In genomic region chr2:189674374-189675112, GRCh38 we compare ENCODE assay signal across 8 cellular contexts. TPM values are rescaled to one million over a fixed set of nuclear protein-coding genes. Genes with fewer than 3 reads are reported as not detected.
DNase-seq lines count a peak whose midpoint lies in the region; ATAC-seq and TF ChIP-seq lines count a peak whose summit lies in the region.

Gene ANKAR (plus strand): TSS chr2:189674670. CDS start chr2:189676491, 1,821 bp downstream.

- ATAC-seq in GM21390 (IDR thresholded peaks at IDR 0.05; ENCODE audit: unreplicated experiment) (peak; percentile 97), upper lobe of right lung (peak; percentile 100)

- intact Hi-C loops in left ventricle myocardium inferior (cut with micrococcal nuclease) (no loop called here), prostate gland (cut with DNase I) (loop anchor here (10.0 kb wide), 1 partner anchor 390 kb away; the partner anchor contains the start of gene MSTN), upper lobe of right lung (cut with DNase I) (no loop called here)

- TF ChIP-seq POLR2A in prostate gland (IDR thresholded peaks at IDR 0.05), result peak; percentile 48

- H3K9ac ChIP-seq in HUES48 (ENCODE audit: low read depth, low read length), result peak within 1 kb of the TSS; percentile 84

- TF ChIP-seq CTCF in left ventricle myocardium inferior (IDR thresholded peaks at IDR 0.05; ENCODE audit: borderline replicate concordance) (peak; percentile 94), prostate gland (IDR thresholded peaks at IDR 0.05) (peak; percentile 47 to 88 (median 80)), upper lobe of right lung (IDR thresholded peaks at IDR 0.05) (peak; percentile 91)

- 0 out of 2 replicates have a peak, but pooled peaks cover 4% of the 10 kb centered on the region for H3K27me3 ChIP-seq in HUES48 (ENCODE audit: control insufficient read depth, insufficient read depth, low read length)
- H3K27me3 ChIP-seq in left ventricle myocardium inferior (ENCODE audit: low read depth), result no peaks in the 10 kb centered on the region
- no peaks in the 10 kb centered on the region for H3K27me3 ChIP-seq in prostate gland (replicated peaks; ENCODE audit: insufficient read depth)
- no peaks in the 10 kb centered on the region for H3K27me3 ChIP-seq in upper lobe of right lung

- WGBS in prostate gland, result under 1% methylated on average over 49 of the region's 62 CpGs

- H3K9me3 ChIP-seq in HUES48 (ENCODE audit: control insufficient read depth, insufficient read depth, low read length), result no peaks in the 10 kb centered on the region
- H3K9me3 ChIP-seq in left ventricle myocardium inferior (replicated peaks), result peaks cover 18% of the 10 kb centered on the region
- H3K9me3 ChIP-seq in prostate gland, result no peaks in the 10 kb centered on the region
- H3K9me3 ChIP-seq in upper lobe of right lung, result no peaks in the 10 kb centered on the region

- 0 out of 2 replicates have a peak, but pooled peaks cover 5% of the 10 kb centered on the region for H3K4me1 ChIP-seq in HUES48 (ENCODE audit: control insufficient read depth, insufficient read depth, low read length)
- peaks cover 27% of the 10 kb centered on the region for H3K4me1 ChIP-seq in left ventricle myocardium inferior
- H3K4me1 ChIP-seq in prostate gland (replicated peaks), result no peaks in the 10 kb centered on the region
- peaks cover 14% of the 10 kb centered on the region for H3K4me1 ChIP-seq in upper lobe of right lung

- peak within 1 kb of the TSS; percentile 52 for H3K27ac ChIP-seq in HUES48 (ENCODE audit: low read depth, low read length)
- peak within 1 kb of the TSS; percentile 94 for H3K27ac ChIP-seq in left ventricle myocardium inferior (replicated peaks)
- peak within 1 kb of the TSS; percentile 94 to 98 for H3K27ac ChIP-seq in prostate gland
- H3K27ac ChIP-seq in upper lobe of right lung, result peak within 1 kb of the TSS; percentile 98

- peak; percentile 90 for DNase-seq in D341Med (ENCODE audit: low spot score)
- DNase-seq in T follicular helper cell (ENCODE audit: low read depth), result peak; percentile 67
- peak; percentile 88 for DNase-seq in amniotic epithelial cell (ENCODE audit: low read depth)
- DNase-seq in left ventricle myocardium inferior, result peak; percentile 93
- DNase-seq in prostate gland (ENCODE audit: low spot score), result peak; percentile 80
- DNase-seq in upper lobe of right lung, result peak; percentile 97

- H3K4me3 ChIP-seq in HUES48 (ENCODE audit: low read depth, low read length) (peak within 1 kb of the TSS; percentile 89), left ventricle myocardium inferior (peak within 1 kb of the TSS; percentile 69), prostate gland (peak within 1 kb of the TSS; percentile 53 to 72), upper lobe of right lung (peak within 1 kb of the TSS; percentile 71)

- peaks cover 26% of the 10 kb centered on the region for H3K36me3 ChIP-seq in HUES48 (ENCODE audit: control insufficient read depth, insufficient read depth, low read length)
- H3K36me3 ChIP-seq in left ventricle myocardium inferior, result peaks cover 30% of the 10 kb centered on the region
- H3K36me3 ChIP-seq in prostate gland, result no peaks in the 10 kb centered on the region
- peaks cover 30% of the 10 kb centered on the region for H3K36me3 ChIP-seq in upper lobe of right lung

RNA-seq across cellular contexts. Expression of gene ANKAR, which starts in this region (rescaled TPM):
- total RNA-seq in left ventricle myocardium inferior, result 9.9 TPM
- total RNA-seq in prostate gland, result 10 to 100 TPM; 10.3 to 13.5 TPM
- 10.7 TPM for total RNA-seq in upper lobe of right lung

Comparison
In these comparisons a context has a peak if more than half of its experiments do, and no peak if none do; other contexts are left out.
1. Peak in every context shown above with its lines: DNase-seq, ATAC-seq, H3K4me3 ChIP-seq and H3K27ac ChIP-seq.